ENCODE assay signal across 17 cellular contexts in the genomic region with DNA sequence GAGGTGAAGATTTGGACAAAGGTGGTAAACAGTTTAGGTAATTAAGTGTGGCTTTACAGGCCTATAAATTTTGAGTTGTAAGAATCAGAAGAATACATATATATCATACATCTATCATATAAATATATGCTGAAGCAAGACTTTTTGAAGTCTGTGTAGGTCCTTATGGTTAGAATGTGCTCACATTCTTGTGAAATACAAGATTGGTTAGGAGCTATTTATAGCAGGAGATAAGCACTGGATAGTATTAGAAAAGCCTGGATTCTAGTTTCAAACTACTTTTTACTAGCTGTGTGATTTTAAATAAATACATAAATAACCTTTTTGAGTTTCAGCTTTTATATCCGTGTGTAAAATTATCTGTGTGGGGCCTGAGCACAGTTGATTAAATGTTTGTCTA.
"Had no signal": no experiment of that assay in that cellular context is flagged by ENCODE, and none has a peak within 500 bp of the region (broad histone marks: within the 10 kb centered on the region; RNA-seq: fewer than 3 reads in every experiment).

No MANE protein-coding gene starts in this region.

- H3K4me1 ChIP-seq: esophagus squamous epithelium, gastrocnemius medialis, tibial nerve had no signal

- H3K27me3 ChIP-seq: esophagus squamous epithelium, gastrocnemius medialis, heart right ventricle, neutrophil, tibial nerve had no signal

- DNase-seq: activated B cell treated with CpG ODN at 0.5 μM for 24 hours; activated CD4-positive, alpha-beta T cell treated with anti-CD3 and anti-CD28 coated beads, Interleukin-2, amount 10 ng/mL, durations not matched to agents 7 days and 5 days; activated naive CD4-positive, alpha-beta T cell treated with anti-CD3 and anti-CD28 coated beads, Interleukin-2, amount 50 U/mL, for 16 hours; activated T-cell treated with anti-CD3 and anti-CD28 coated beads for 4 hours; amygdala; esophagus squamous epithelium; gastrocnemius medialis; heart right ventricle; naive thymus-derived CD4-positive, alpha-beta T cell; posterior cingulate gyrus; stimulated activated naive B cell treated with anti-CD40 and anti-IgM and Interleukin-4, amounts not matched to agents 10 μg/mL and 1 μg/mL and 100 μg/mL, for 72 hours; T-helper 17 cell had no signal

- H3K4me1 Mint-ChIP-seq: activated B cell treated with CpG ODN at 0.5 μM for 24 hours; activated CD4-positive, alpha-beta T cell treated with anti-CD3 and anti-CD28 coated beads, Interleukin-2, amount 10 ng/mL, durations not matched to agents 7 days and 5 days; activated T-helper 17 cell treated with anti-CD3 and anti-CD28 coated beads, Interleukin-2, amount 50 U/mL, for 72 hours; naive thymus-derived CD4-positive, alpha-beta T cell; stimulated activated naive B cell treated with anti-CD40 and anti-IgM and Interleukin-4, amounts not matched to agents 10 μg/mL and 1 μg/mL and 100 μg/mL, for 72 hours; T-helper 17 cell had no signal

- H3K9me3 Mint-ChIP-seq: activated B cell treated with CpG ODN at 0.5 μM for 24 hours; activated CD4-positive, alpha-beta T cell treated with anti-CD3 and anti-CD28 coated beads, Interleukin-2, amount 10 ng/mL, durations not matched to agents 7 days and 5 days; activated T-helper 17 cell treated with anti-CD3 and anti-CD28 coated beads, Interleukin-2, amount 50 U/mL, for 72 hours; stimulated activated naive B cell treated with anti-CD40 and anti-IgM and Interleukin-4, amounts not matched to agents 10 μg/mL and 1 μg/mL and 100 μg/mL, for 72 hours had no signal

- H3K4me3 Mint-ChIP-seq: activated B cell treated with CpG ODN at 0.5 μM for 24 hours; activated CD4-positive, alpha-beta T cell treated with anti-CD3 and anti-CD28 coated beads, Interleukin-2, amount 10 ng/mL, durations not matched to agents 7 days and 5 days; activated T-helper 17 cell treated with anti-CD3 and anti-CD28 coated beads, Interleukin-2, amount 50 U/mL, for 72 hours; naive thymus-derived CD4-positive, alpha-beta T cell; stimulated activated naive B cell treated with anti-CD40 and anti-IgM and Interleukin-4, amounts not matched to agents 10 μg/mL and 1 μg/mL and 100 μg/mL, for 72 hours; T-helper 17 cell had no signal

- H3K27ac ChIP-seq: esophagus squamous epithelium, gastrocnemius medialis, heart right ventricle, neutrophil, tibial nerve had no signal

- H3K9me3 ChIP-seq: esophagus squamous epithelium, gastrocnemius medialis, heart right ventricle, neutrophil, tibial nerve had no signal

- H3K27ac Mint-ChIP-seq: activated B cell treated with CpG ODN at 0.5 μM for 24 hours; activated CD4-positive, alpha-beta T cell treated with anti-CD3 and anti-CD28 coated beads, Interleukin-2, amount 10 ng/mL, durations not matched to agents 7 days and 5 days; activated T-helper 17 cell treated with anti-CD3 and anti-CD28 coated beads, Interleukin-2, amount 50 U/mL, for 72 hours; naive thymus-derived CD4-positive, alpha-beta T cell; stimulated activated naive B cell treated with anti-CD40 and anti-IgM and Interleukin-4, amounts not matched to agents 10 μg/mL and 1 μg/mL and 100 μg/mL, for 72 hours; T-helper 17 cell had no signal

- H3K4me3 ChIP-seq: esophagus squamous epithelium, gastrocnemius medialis, heart right ventricle, lung, tibial nerve had no signal

- H3K36me3 ChIP-seq: gastrocnemius medialis, neutrophil had no signal

- H3K27me3 Mint-ChIP-seq: activated B cell treated with CpG ODN at 0.5 μM for 24 hours; activated T-helper 17 cell treated with anti-CD3 and anti-CD28 coated beads, Interleukin-2, amount 50 U/mL, for 72 hours; stimulated activated naive B cell treated with anti-CD40 and anti-IgM and Interleukin-4, amounts not matched to agents 10 μg/mL and 1 μg/mL and 100 μg/mL, for 72 hours had no signal

- ATAC-seq: activated T-helper 17 cell treated with anti-CD3 and anti-CD28 coated beads, Interleukin-2, amount 50 U/mL, for 72 hours; gastrocnemius medialis; heart right ventricle; naive thymus-derived CD4-positive, alpha-beta T cell; SK-N-SH treated with all-trans-retinoic acid at 6 μM for 48 hours; stimulated activated naive B cell treated with anti-CD40 and anti-IgM and Interleukin-4, amounts not matched to agents 10 μg/mL and 1 μg/mL and 100 μg/mL, for 72 hours; T-helper 17 cell had no signal
